ENCODE assay signal across 16 cellular contexts in the genomic region with DNA sequence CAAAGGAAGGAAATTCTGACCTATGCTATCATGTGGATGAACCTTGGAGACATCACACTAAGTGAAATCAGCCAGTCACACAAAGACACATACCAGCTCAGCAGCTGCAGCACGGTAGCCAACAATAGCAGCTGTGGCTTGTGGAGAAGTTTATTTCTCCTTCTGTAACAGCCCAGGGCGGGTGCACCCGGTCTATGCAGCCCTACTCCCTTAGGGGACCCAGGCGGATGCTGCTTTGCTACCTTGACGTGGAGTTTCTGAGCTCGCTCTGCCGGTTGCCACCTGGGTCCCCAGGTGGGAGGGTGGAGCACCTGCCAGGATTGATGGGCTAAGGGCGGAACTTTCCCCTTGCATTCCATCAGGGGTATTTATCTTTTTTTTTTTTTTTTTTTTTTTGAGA. TPM values are rescaled to one million over a fixed set of nuclear protein-coding genes. Genes with fewer than 3 reads are reported as not detected.
DNase-seq lines count a peak whose midpoint lies in the region; ATAC-seq, FAIRE-seq and TF ChIP-seq lines count a peak whose summit lies in the region.
"Had no signal": no experiment of that assay in that cellular context is flagged by ENCODE, and none has a peak within 500 bp of the region (broad histone marks: within the 10 kb centered on the region; RNA-seq: fewer than 3 reads in every experiment).

No MANE protein-coding gene starts in this region.

- peak; percentile 11 for FAIRE-seq in K562 (lab: Jason Lieb, UNC)
- FAIRE-seq: islet of Langerhans had no signal

- H3K36me3 ChIP-seq in KMS-11 (ENCODE audit: insufficient read depth) (no peaks in the 10 kb centered on the region), K562 (ENCODE audit: control insufficient read depth, insufficient read depth, low read length) (peaks cover 15% of the 10 kb centered on the region)
- H3K36me3 ChIP-seq in CD8-positive, alpha-beta memory T cell (ENCODE audit: insufficient read depth, low read length): no peaks in the 10 kb centered on the region

- peak overlapping the region; percentile 86 for H3K4me2 ChIP-seq in KMS-11
- H3K4me2 ChIP-seq in K562 (ENCODE audit: insufficient read depth, low read length): peak overlapping the region; percentile 43

- POLR2A ChIA-PET in K562 (lab: Yijun Ruan, JAX): interaction anchor here (1.0 kb wide), 1 partner anchor 10 kb away, joined by 4 read pairs; no protein-coding TSS in a partner anchor
- POLR2A ChIA-PET in CD8-positive, alpha-beta memory T cell (lab: Charles Lee): no interaction called here

- no peak overlapping the region for H3K4me3 Mint-ChIP-seq in CD8-positive, alpha-beta memory T cell
- H3K4me3 Mint-ChIP-seq in activated T-helper 2 cell treated with anti-CD3 and anti-CD28 coated beads, Interferon-gamma antibody, Interleukin-2, Interleukin-4, amounts not matched to agents 10 μg/mL and 5 μg/mL and 100 μg/mL, durations not matched to agents 14 hours and 24 hours and 36 hours (ENCODE audit: low read depth): no peak overlapping the region
- H3K4me3 Mint-ChIP-seq: WTC11 had no signal

- peak overlapping the region in 1 of 8 donors; percentile 30 for H3K27ac Mint-ChIP-seq in CD8-positive, alpha-beta memory T cell
- no peak overlapping the region for H3K27ac Mint-ChIP-seq in activated T-helper 2 cell treated with anti-CD3 and anti-CD28 coated beads, Interferon-gamma antibody, Interleukin-2, Interleukin-4, amounts not matched to agents 10 μg/mL and 5 μg/mL and 100 μg/mL, durations not matched to agents 14 hours and 24 hours and 36 hours
- H3K27ac Mint-ChIP-seq: WTC11 had no signal

- H3K27me3 ChIP-seq in KMS-11 (ENCODE audit: insufficient read depth, low read depth): no peaks in the 10 kb centered on the region
- no peaks in the 10 kb centered on the region for H3K27me3 ChIP-seq in K562 (ENCODE audit: control insufficient read depth in 2 of 2, insufficient read depth in 2 of 2, low read length in 2 of 2)
- H3K27me3 ChIP-seq in CD8-positive, alpha-beta memory T cell (ENCODE audit: insufficient read depth, low read length, poor library complexity, severe bottlenecking): peaks cover 3% of the 10 kb centered on the region

- H4K20me1 ChIP-seq in KMS-11 (ENCODE audit: insufficient read depth) (no peaks in the 10 kb centered on the region), K562 (replicated peaks; ENCODE audit: control insufficient read depth, insufficient read depth, low read length) (no peaks in the 10 kb centered on the region)

- peaks cover 10 to 13% of the 10 kb centered on the region in 2 donors for H3K27me3 Mint-ChIP-seq in CD8-positive, alpha-beta memory T cell
- peaks cover 2% of the 10 kb centered on the region for H3K27me3 Mint-ChIP-seq in activated T-helper 2 cell treated with anti-CD3 and anti-CD28 coated beads, Interferon-gamma antibody, Interleukin-2, Interleukin-4, amounts not matched to agents 10 μg/mL and 5 μg/mL and 100 μg/mL, durations not matched to agents 14 hours and 24 hours and 36 hours (ENCODE audit: low read depth)

- no peaks in the 10 kb centered on the region for H3K9me1 ChIP-seq in K562 (ENCODE audit: control insufficient read depth, insufficient read depth, low read length)

- no peak for TF ChIP-seq POLR2A in K562 (conservative IDR thresholded peaks at IDR 0.05)

- BruUV-seq in K562 (replicated peaks; lab: Mats Ljungman, UMichigan): TSS peak; percentile 33

- H3K79me2 ChIP-seq in KMS-11 (ENCODE audit: insufficient read depth, low read depth) (0 out of 2 replicates have a peak, but pooled peaks cover 4% of the 10 kb centered on the region), K562 (ENCODE audit: control insufficient read depth, insufficient read depth, low read length) (peaks cover 40% of the 10 kb centered on the region)

- DNase-seq in GM12864 (ENCODE audit: low read depth) (peak; percentile 13), K562 (ENCODE audit: extremely low read depth in 1 of 4, low spot score in 3 of 4) (no peak), COLO829 (ENCODE audit: low spot score) (no peak), cerebellar cortex (ENCODE audit: low spot score) (no peak)
- DNase-seq in CD8-positive, alpha-beta memory T cell: no peak
- no peak for DNase-seq in activated T-helper 2 cell treated with anti-CD3 and anti-CD28 coated beads, Interferon-gamma antibody, Interleukin-2, Interleukin-4, amounts not matched to agents 10 μg/mL and 5 μg/mL and 100 μg/mL, durations not matched to agents 14 hours and 24 hours and 36 hours (ENCODE audit: low spot score)
- DNase-seq: activated effector memory CD4-positive, alpha-beta T cell treated with anti-CD3 and anti-CD28 coated beads, Interleukin-2, amount 50 U/mL, for 16 hours; COR-L47; NCI-H446 treated with DMSO at 0.1 percent for 48 hours; SIG-M5 had no signal

- no peak for TF ChIP-seq RAD21 in K562 (CRISPR knock-in tag; conservative IDR thresholded peaks at IDR 0.05 in 1 of 2, IDR thresholded peaks at IDR 0.05 in 1 of 2)

- WGBS in K562 (ENCODE audit: insufficient coverage, low coverage, missing lambda C conversion rate): 78% methylated on average over 7 of the region's 8 CpGs

- H3K9me3 Mint-ChIP-seq in CD8-positive, alpha-beta memory T cell: no peaks in the 10 kb centered on the region
- H3K9me3 Mint-ChIP-seq in activated T-helper 2 cell treated with anti-CD3 and anti-CD28 coated beads, Interferon-gamma antibody, Interleukin-2, Interleukin-4, amounts not matched to agents 10 μg/mL and 5 μg/mL and 100 μg/mL, durations not matched to agents 14 hours and 24 hours and 36 hours: no peaks in the 10 kb centered on the region
- H3K9me3 Mint-ChIP-seq: WTC11 had no signal

- H3K27ac ChIP-seq in KMS-11 (peak overlapping the region; percentile 71), K562 (ENCODE audit: extremely low read depth, low read depth, low read length) (0 out of 3 replicates have a peak overlapping the region, but pooled peaks have one; percentile 17)
- no peak overlapping the region for H3K27ac ChIP-seq in CD8-positive, alpha-beta memory T cell (ENCODE audit: low read depth, low read length)
- H3K27ac ChIP-seq: coronary artery had no signal

- no peak for TF ChIP-seq EP300 in K562 (IDR thresholded peaks at IDR 0.05; ENCODE audit: low read length)

- H3K4me1 ChIP-seq in KMS-11 (ENCODE audit: low read depth, poor library complexity, severe bottlenecking) (peaks cover 98% of the 10 kb centered on the region), K562 (replicated peaks in 1 of 2; ENCODE audit: control insufficient read depth in 2 of 2, insufficient read depth in 2 of 2, low read length in 2 of 2) (peaks cover 43 to 46% of the 10 kb centered on the region in 2 experiments)
- H3K4me1 ChIP-seq in CD8-positive, alpha-beta memory T cell (ENCODE audit: insufficient read depth, low read length): peaks cover 17% of the 10 kb centered on the region

- no peak overlapping the region for H3K4me3 ChIP-seq in GM12864 (ENCODE audit: low read depth, low read length)
- no peak overlapping the region for H3K4me3 ChIP-seq in KMS-11 (IDR thresholded peaks at IDR 0.05; ENCODE audit: insufficient read depth, low read depth, low read length)
- no peak overlapping the region for H3K4me3 ChIP-seq in K562
- no peak overlapping the region for H3K4me3 ChIP-seq in CD8-positive, alpha-beta memory T cell (ENCODE audit: low read length)
- H3K4me3 ChIP-seq: coronary artery had no signal

- H2AFZ ChIP-seq in KMS-11 (ENCODE audit: low read depth): no peak overlapping the region
- no peak overlapping the region for H2AFZ ChIP-seq in K562 (ENCODE audit: low read depth, low read length)

- intact Hi-C loops in K562 (cut with micrococcal nuclease): no loop called here
- intact Hi-C loops in activated T-helper 2 cell treated with anti-CD3 and anti-CD28 coated beads, Interferon-gamma antibody, Interleukin-2, Interleukin-4, amounts not matched to agents 10 μg/mL and 5 μg/mL and 100 μg/mL, durations not matched to agents 14 hours and 24 hours and 36 hours (cut with micrococcal nuclease): no loop called here

- H3K4me1 Mint-ChIP-seq in CD8-positive, alpha-beta memory T cell: peaks cover 13 to 19% (median 17%) of the 10 kb centered on the region in 3 donors
- H3K4me1 Mint-ChIP-seq in activated T-helper 2 cell treated with anti-CD3 and anti-CD28 coated beads, Interferon-gamma antibody, Interleukin-2, Interleukin-4, amounts not matched to agents 10 μg/mL and 5 μg/mL and 100 μg/mL, durations not matched to agents 14 hours and 24 hours and 36 hours (ENCODE audit: low read depth): peaks cover 16% of the 10 kb centered on the region

- TF ChIP-seq CTCF in GM12864 (IDR thresholded peaks at IDR 0.05; ENCODE audit: low read depth, low read length, missing control alignments): no peak
- TF ChIP-seq CTCF in KMS-11 (conservative IDR thresholded peaks at IDR 0.05; ENCODE audit: low read depth, low read length): no peak
- no peak for TF ChIP-seq CTCF in K562 (IDR thresholded peaks at IDR 0.05 in 2 of 3, conservative IDR thresholded peaks at IDR 0.05 in 1 of 3; ENCODE audit: insufficient read depth in 2 of 3, low read depth in 1 of 3, low read length in 3 of 3)

- in situ Hi-C loops in K562 (cut with MboI): no loop called here

- H3K9ac ChIP-seq in KMS-11 (peak overlapping the region; percentile 34; the same call in 1 of the 2 replicates), K562 (ENCODE audit: insufficient read depth in 1 of 2, low read depth in 2 of 2, low read length in 2 of 2) (no peak overlapping the region)

- CTCF ChIA-PET in K562 (lab: Yijun Ruan, JAX; ENCODE audit: low intra/inter-chr PET ratio): no interaction called here
- CTCF ChIA-PET in CD8-positive, alpha-beta memory T cell (lab: Charles Lee): no interaction called here

- H3K9me3 ChIP-seq in K562 (replicated peaks; ENCODE audit: control insufficient read depth, insufficient read depth, low read depth, low read length): peaks cover 6% of the 10 kb centered on the region
- no peaks in the 10 kb centered on the region for H3K9me3 ChIP-seq in CD8-positive, alpha-beta memory T cell (ENCODE audit: low read length)

- ATAC-seq in GM21390 (IDR thresholded peaks at IDR 0.05; ENCODE audit: unreplicated experiment) (peak; percentile 62), K562 (no peak)
- ATAC-seq: WTC11 had no signal

- H3K36me3 Mint-ChIP-seq in CD8-positive, alpha-beta memory T cell: no peaks in the 10 kb centered on the region
- no peaks in the 10 kb centered on the region for H3K36me3 Mint-ChIP-seq in activated T-helper 2 cell treated with anti-CD3 and anti-CD28 coated beads, Interferon-gamma antibody, Interleukin-2, Interleukin-4, amounts not matched to agents 10 μg/mL and 5 μg/mL and 100 μg/mL, durations not matched to agents 14 hours and 24 hours and 36 hours (ENCODE audit: low read depth)
- H3K36me3 Mint-ChIP-seq: WTC11 had no signal

RNA-seq across cellular contexts. Expression of a gene that starts 45.1 kb away (rescaled TPM):
- not detected in 2 replicates for total RNA-seq in K562 (2011; cell fraction: chromatin; rRNA removed; ENCODE audit: low replicate concordance)
- total RNA-seq in K562 (2011; cell fraction: nucleolus; rRNA removed): 0.17 TPM in 1 of 2 replicates, not detected in the other
- total RNA-seq in K562 (2011; cell fraction: nucleoplasm; rRNA removed): not detected in 2 replicates
- total RNA-seq in K562 (2014; rRNA removed) (not detected in 2 replicates), K562 (2014; rRNA removed; fragmentation: Illumina TruSeq; extraction: Trizol) (not detected in 2 replicates), K562 (2015; rRNA removed; fragmentation: Illumina TruSeq; extraction: Trizol) (not detected in 2 replicates), K562 (2021) (not detected in 2 replicates)
- polyA plus RNA-seq in K562 (2011; rRNA removed) (not detected in 2 replicates), K562 (2014; fragmentation: Illumina TruSeq; extraction: Trizol) (not detected in 2 replicates), K562 (2014; fragmentation: Nextera tagmentation; extraction: Ambion mirVana) (not detected), K562 (2014; rRNA removed) (not detected in 2 replicates)
- polyA plus RNA-seq in K562 (2011; cell fraction: cytosol; rRNA removed): not detected in 2 replicates
- polyA plus RNA-seq in K562 (2011; cell fraction: nucleus; rRNA removed): not detected in 2 replicates
- polyA plus RNA-seq in K562 (2012): not detected in 2 replicates
- polyA minus RNA-seq in K562 (2011; rRNA and poly(A)+ RNA removed): not detected in 2 replicates
- polyA minus RNA-seq in K562 (2011; cell fraction: cytosol; rRNA and poly(A)+ RNA removed): not detected in 2 replicates
- not detected in 2 replicates for polyA minus RNA-seq in K562 (2011; cell fraction: nucleus; rRNA and poly(A)+ RNA removed)
- total RNA-seq in CD8-positive, alpha-beta memory T cell: not detected
- polyA plus RNA-seq in CD8-positive, alpha-beta memory T cell: not detected
- total RNA-seq in activated T-helper 2 cell treated with anti-CD3 and anti-CD28 coated beads, Interferon-gamma antibody, Interleukin-2, Interleukin-4, amounts not matched to agents 10 μg/mL and 5 μg/mL and 100 μg/mL, durations not matched to agents 14 hours and 24 hours and 36 hours: not detected in 2 replicates
- total RNA-seq: urinary bladder had no signal
- polyA plus RNA-seq: urinary bladder had no signal
